20 cellular contexts compared by ENCODE assay signal in the genomic region with DNA sequence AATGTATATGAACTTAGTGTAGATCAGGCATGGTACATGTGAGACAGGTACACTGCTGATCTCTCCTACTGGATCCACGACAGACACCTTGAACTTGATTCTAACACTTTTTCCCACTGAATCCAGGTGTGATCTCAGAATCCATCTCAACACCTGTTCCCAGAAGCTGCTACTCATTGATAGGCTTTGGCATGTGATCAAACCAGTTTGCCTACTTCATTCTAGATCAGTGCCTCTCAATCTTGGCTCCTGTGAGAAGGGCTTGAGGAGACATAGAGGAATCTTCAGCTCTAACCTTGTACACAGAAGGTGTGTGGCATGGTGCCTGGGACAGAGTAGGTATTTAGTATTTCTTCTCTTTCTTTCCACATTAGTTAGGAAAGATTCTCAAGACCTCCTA.
"Had no signal": no experiment of that assay in that cellular context is flagged by ENCODE, and none has a peak within 500 bp of the region (broad histone marks: within the 10 kb centered on the region; RNA-seq: fewer than 3 reads in every experiment).

No MANE protein-coding gene starts in this region.

- H3K36me3 ChIP-seq: MG63 had no signal

- DNase-seq: IMR-90, Karpas-422, KG1, MG63, NCI-H1092, NCI-H1105 treated with DMSO at 0.1 percent for 48 hours, NCI-H1417 treated with DMSO at 0.1 percent for 48 hours, NCI-H146, NCI-H1694 treated with DMSO at 0.1 percent for 48 hours, NCI-H2029, NCI-H2081 treated with DMSO at 0.1 percent for 48 hours, NCI-H2227 treated with DMSO at 0.1 percent for 48 hours, NCI-H524, NCI-H526 treated with DMSO at 0.1 percent for 48 hours, NCI-H748 treated with DMSO at 0.1 percent for 48 hours, Right ventricle myocardium superior, RPMI8226, SK-N-SH, SW 1271, T-cell had no signal

- H3K27me3 ChIP-seq: MG63 had no signal

- H3K9me3 ChIP-seq: MG63, SK-N-SH had no signal

- H3K4me3 ChIP-seq: MG63 had no signal
